ENCODE assay signal across 8 cellular contexts in the genomic region with DNA sequence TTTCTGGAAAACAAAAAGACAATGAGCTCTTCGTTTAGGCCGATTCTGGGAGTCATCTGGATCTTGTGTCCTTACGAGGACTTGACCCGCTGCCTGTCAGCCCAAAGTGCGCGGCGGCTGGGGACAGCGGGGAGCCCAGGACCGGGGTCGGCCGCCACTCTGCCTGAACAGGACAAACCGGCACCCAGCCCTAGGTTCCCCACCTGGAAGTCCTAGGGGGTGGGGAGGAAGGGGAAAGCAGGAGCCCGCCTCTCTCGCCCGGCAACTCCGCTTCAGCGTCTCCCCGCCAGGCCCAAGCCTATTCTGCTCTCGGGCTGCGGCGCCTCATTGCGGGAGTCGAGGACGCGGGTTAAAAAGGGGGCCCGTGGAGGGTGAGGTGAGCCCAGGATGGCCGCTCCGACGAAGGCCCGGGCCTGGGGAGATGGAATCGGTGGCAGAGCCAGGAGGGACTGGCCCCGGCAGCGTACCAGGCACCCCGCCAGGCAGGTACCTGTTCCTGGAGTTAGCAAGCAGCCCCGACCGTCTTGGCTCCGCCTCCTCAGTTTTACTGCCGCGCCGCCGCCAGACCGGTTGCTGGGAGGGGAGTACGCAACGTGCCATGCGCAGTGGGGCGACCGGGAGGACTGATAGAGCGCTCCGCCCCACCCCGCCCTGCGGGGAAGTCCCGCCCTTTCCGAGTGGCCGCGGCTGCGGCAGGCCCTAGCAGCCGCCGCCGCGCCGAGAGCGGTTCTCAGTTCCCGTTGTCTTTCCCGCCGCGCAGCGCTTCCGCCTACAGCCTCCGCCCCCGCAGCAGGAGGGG. TPM values are rescaled to one million over a fixed set of nuclear protein-coding genes. Genes with fewer than 3 reads are reported as not detected.
DNase-seq lines count a peak whose midpoint lies in the region; TF ChIP-seq lines count a peak whose summit lies in the region.

A gene with protein sequence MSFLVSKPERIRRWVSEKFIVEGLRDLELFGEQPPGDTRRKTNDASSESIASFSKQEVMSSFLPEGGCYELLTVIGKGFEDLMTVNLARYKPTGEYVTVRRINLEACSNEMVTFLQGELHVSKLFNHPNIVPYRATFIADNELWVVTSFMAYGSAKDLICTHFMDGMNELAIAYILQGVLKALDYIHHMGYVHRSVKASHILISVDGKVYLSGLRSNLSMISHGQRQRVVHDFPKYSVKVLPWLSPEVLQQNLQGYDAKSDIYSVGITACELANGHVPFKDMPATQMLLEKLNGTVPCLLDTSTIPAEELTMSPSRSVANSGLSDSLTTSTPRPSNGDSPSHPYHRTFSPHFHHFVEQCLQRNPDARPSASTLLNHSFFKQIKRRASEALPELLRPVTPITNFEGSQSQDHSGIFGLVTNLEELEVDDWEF (minus strand): TSS at position 549 of the 799 bp plus-strand sequence. CDS start 13,430 bp downstream, outside the sequence.

- H3K27me3 ChIP-seq in H7 (ENCODE audit: control insufficient read depth, insufficient read depth, low read length) (no peaks in the 10 kb centered on the region), neural cell (ENCODE audit: insufficient read depth, low read depth, low read length) (no peaks in the 10 kb centered on the region), stomach (no peaks in the 10 kb centered on the region)

- no peaks in the 10 kb centered on the region for H3F3A ChIP-seq in neural cell (ENCODE audit: insufficient read depth, low read length, poor library complexity, severe bottlenecking)

- no peaks in the 10 kb centered on the region for H3K9me2 ChIP-seq in neural cell (ENCODE audit: insufficient read depth, low read length)

- H3K4me1 ChIP-seq in stomach = peaks cover 9 to 26% (median 20%) of the 10 kb centered on the region in 4 donors

- H3K9ac ChIP-seq in neural cell (ENCODE audit: low read length) = peak within 1 kb of the TSS; percentile 90

- TF ChIP-seq POLR2A in stomach (IDR thresholded peaks at IDR 0.05) = peak in 1 of 4 donors; percentile 61

- no peak for TF ChIP-seq RAD21 in neural cell (conservative IDR thresholded peaks at IDR 0.05)

- H3K36me3 ChIP-seq in H7 (replicated peaks; ENCODE audit: control insufficient read depth, insufficient read depth, low read length) (peaks cover 3% of the 10 kb centered on the region; the same call in 1 of the 2 replicates), neural cell (ENCODE audit: insufficient read depth, low read length) (no peaks in the 10 kb centered on the region), stomach (peaks cover 9 to 21% (median 18%) of the 10 kb centered on the region in 4 donors)

- intact Hi-C loops in stomach (cut with DNase I; ENCODE audit: low total_unique reads) = no loop called here

- DNase-seq in ELF-1 (ENCODE audit: low read depth, low spot score) = peak; percentile 99
- peak; percentile 98 for DNase-seq in H7
- peak; percentile 96 for DNase-seq in M059J (ENCODE audit: low read depth)
- peak; percentile 94 to 97 for DNase-seq in SHP77 (lab: John Stamatoyannopoulos, UW)
- DNase-seq in activated effector memory CD4-positive, alpha-beta T cell treated with anti-CD3 and anti-CD28 coated beads, Interleukin-2, amount 50 U/mL, for 16 hours = peak; percentile 100
- peak; percentile 93 for DNase-seq in fibroblast of the conjunctiva (ENCODE audit: low read depth)
- peak; percentile 100 for DNase-seq in stomach

- 0 to 1% (median 0%) methylated on average over 31 to 70 of the region's 70 CpGs for WGBS in stomach, 5 donors

- H3K79me2 ChIP-seq in neural cell (replicated peaks; ENCODE audit: insufficient read depth, low read length) = peaks cover 10% of the 10 kb centered on the region

- peak within 1 kb of the TSS; percentile 92 for H3K27ac ChIP-seq in neural cell (ENCODE audit: low read length)
- peak within 1 kb of the TSS; percentile 90 to 98 (median 95) for H3K27ac ChIP-seq in stomach

- H3K9me3 ChIP-seq in neural cell (ENCODE audit: low read length) = no peaks in the 10 kb centered on the region
- no peaks in the 10 kb centered on the region for H3K9me3 ChIP-seq in stomach

- TF ChIP-seq CTCF in neural cell (IDR thresholded peaks at IDR 0.05; ENCODE audit: poor library complexity, severe bottlenecking) (no peak), stomach (IDR thresholded peaks at IDR 0.05) (no peak)

- peak within 1 kb of the TSS; percentile 93 for H3K4me3 ChIP-seq in H7 (ENCODE audit: insufficient read depth, low read depth, low read length)
- H3K4me3 ChIP-seq in neural cell (ENCODE audit: low read length) = peak within 1 kb of the TSS; percentile 95
- H3K4me3 ChIP-seq in stomach = peak within 1 kb of the TSS; percentile 62 to 91 (median 80)

- H4K20me1 ChIP-seq in neural cell (ENCODE audit: insufficient read depth) = no peaks in the 10 kb centered on the region

- TF ChIP-seq EP300 in neural cell (conservative IDR thresholded peaks at IDR 0.05; ENCODE audit: poor library complexity, severe bottlenecking) = peak; percentile 33
- no peak for TF ChIP-seq EP300 in stomach (IDR thresholded peaks at IDR 0.05)

- H3K4me2 ChIP-seq in neural cell (ENCODE audit: low read length) = peak within 1 kb of the TSS; percentile 88

- peak within 1 kb of the TSS; percentile 95 for H2AFZ ChIP-seq in neural cell (ENCODE audit: low read depth, low read length)

TF ChIP-seq in neural cell, 6 proteins besides CTCF, POLR2A, EP300 and RAD21:
- TF ChIP-seq, protein P1, sequence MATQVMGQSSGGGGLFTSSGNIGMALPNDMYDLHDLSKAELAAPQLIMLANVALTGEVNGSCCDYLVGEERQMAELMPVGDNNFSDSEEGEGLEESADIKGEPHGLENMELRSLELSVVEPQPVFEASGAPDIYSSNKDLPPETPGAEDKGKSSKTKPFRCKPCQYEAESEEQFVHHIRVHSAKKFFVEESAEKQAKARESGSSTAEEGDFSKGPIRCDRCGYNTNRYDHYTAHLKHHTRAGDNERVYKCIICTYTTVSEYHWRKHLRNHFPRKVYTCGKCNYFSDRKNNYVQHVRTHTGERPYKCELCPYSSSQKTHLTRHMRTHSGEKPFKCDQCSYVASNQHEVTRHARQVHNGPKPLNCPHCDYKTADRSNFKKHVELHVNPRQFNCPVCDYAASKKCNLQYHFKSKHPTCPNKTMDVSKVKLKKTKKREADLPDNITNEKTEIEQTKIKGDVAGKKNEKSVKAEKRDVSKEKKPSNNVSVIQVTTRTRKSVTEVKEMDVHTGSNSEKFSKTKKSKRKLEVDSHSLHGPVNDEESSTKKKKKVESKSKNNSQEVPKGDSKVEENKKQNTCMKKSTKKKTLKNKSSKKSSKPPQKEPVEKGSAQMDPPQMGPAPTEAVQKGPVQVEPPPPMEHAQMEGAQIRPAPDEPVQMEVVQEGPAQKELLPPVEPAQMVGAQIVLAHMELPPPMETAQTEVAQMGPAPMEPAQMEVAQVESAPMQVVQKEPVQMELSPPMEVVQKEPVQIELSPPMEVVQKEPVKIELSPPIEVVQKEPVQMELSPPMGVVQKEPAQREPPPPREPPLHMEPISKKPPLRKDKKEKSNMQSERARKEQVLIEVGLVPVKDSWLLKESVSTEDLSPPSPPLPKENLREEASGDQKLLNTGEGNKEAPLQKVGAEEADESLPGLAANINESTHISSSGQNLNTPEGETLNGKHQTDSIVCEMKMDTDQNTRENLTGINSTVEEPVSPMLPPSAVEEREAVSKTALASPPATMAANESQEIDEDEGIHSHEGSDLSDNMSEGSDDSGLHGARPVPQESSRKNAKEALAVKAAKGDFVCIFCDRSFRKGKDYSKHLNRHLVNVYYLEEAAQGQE (IDR thresholded peaks at IDR 0.05; ENCODE audit: borderline replicate concordance) = peak; percentile 50
- TF ChIP-seq EZH2 (IDR thresholded peaks at IDR 0.05; ENCODE audit: borderline replicate concordance, insufficient read depth, low read length, poor library complexity, severe bottlenecking) (no peak), MXI1 (conservative IDR thresholded peaks at IDR 0.05; ENCODE audit: poor library complexity, severe bottlenecking) (peak; percentile 81), SMC3 (conservative IDR thresholded peaks at IDR 0.05; ENCODE audit: poor library complexity) (peak; percentile 46), TAF1 (IDR thresholded peaks at IDR 0.05; ENCODE audit: low read depth) (peak; percentile 81), POLR2AphosphoS5 (IDR thresholded peaks at IDR 0.05) (peak; percentile 92)

RNA-seq across cellular contexts. Expression of the gene that starts here (rescaled TPM):
- total RNA-seq in H7 (2014; rRNA removed; shearing (Covaris generic)) = 28.5 and 33.4 TPM in 2 replicates
- total RNA-seq in M059J (2014; rRNA removed; shearing (Covaris generic)) = 15.2 and 18.3 TPM in 2 replicates
- polyA plus RNA-seq in neural cell (15.6 and 18.4 TPM in 2 replicates), stomach (10 to 100 TPM in 2 of 3 donors, 1 to 10 TPM in 1; 9.8 to 17.7 (median 12.6) TPM)
- polyA minus RNA-seq in neural cell = 28.7 and 30.6 TPM in 2 replicates
- 10 to 100 TPM; 15.8 to 56.2 (median 31.3) TPM for total RNA-seq in stomach

Comparison
In these comparisons a context has a peak if more than half of its experiments do, and no peak if none do; other contexts are left out.
1. Peak in every context shown above with its lines: DNase-seq, H3K4me3 ChIP-seq and H3K27ac ChIP-seq.